Comparison of ENCODE assay signal across 1 cellular context in genomic region chr11:7986768-7987559, GRCh38.
TF ChIP-seq lines count a peak whose summit lies in the region.

EIF3F (plus strand) TSS chr11:7987337; CDS start chr11:7987353, 16 bp downstream.

TF ChIP-seq in GM12878, 131 proteins besides CTCF, POLR2A, EP300 and RAD21 (continued from another document):
- TF ChIP-seq, protein P1, sequence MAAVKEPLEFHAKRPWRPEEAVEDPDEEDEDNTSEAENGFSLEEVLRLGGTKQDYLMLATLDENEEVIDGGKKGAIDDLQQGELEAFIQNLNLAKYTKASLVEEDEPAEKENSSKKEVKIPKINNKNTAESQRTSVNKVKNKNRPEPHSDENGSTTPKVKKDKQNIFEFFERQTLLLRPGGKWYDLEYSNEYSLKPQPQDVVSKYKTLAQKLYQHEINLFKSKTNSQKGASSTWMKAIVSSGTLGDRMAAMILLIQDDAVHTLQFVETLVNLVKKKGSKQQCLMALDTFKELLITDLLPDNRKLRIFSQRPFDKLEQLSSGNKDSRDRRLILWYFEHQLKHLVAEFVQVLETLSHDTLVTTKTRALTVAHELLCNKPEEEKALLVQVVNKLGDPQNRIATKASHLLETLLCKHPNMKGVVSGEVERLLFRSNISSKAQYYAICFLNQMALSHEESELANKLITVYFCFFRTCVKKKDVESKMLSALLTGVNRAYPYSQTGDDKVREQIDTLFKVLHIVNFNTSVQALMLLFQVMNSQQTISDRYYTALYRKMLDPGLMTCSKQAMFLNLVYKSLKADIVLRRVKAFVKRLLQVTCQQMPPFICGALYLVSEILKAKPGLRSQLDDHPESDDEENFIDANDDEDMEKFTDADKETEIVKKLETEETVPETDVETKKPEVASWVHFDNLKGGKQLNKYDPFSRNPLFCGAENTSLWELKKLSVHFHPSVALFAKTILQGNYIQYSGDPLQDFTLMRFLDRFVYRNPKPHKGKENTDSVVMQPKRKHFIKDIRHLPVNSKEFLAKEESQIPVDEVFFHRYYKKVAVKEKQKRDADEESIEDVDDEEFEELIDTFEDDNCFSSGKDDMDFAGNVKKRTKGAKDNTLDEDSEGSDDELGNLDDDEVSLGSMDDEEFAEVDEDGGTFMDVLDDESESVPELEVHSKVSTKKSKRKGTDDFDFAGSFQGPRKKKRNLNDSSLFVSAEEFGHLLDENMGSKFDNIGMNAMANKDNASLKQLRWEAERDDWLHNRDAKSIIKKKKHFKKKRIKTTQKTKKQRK (IDR thresholded peaks at IDR 0.05; ENCODE audit: low read depth, low read length): peak; percentile 60; the same call in 1 of the 2 replicates
- TF ChIP-seq RFX5 (IDR thresholded peaks at IDR 0.05; ENCODE audit: low read depth, low read length) (no peak), PML (IDR thresholded peaks at IDR 0.05; ENCODE audit: low read length) (0 out of 2 replicates have a peak, but pooled peaks have one; percentile 24), SREBF1 (IDR thresholded peaks at IDR 0.05; ENCODE audit: low read length) (no peak), NFYA (IDR thresholded peaks at IDR 0.05; ENCODE audit: borderline replicate concordance, low read depth, low read length) (no peak), LARP7 (IDR thresholded peaks at IDR 0.05) (no peak), SIN3A (IDR thresholded peaks at IDR 0.05; ENCODE audit: low read depth, low read length) (no peak; the same call in 1 of the 2 replicates), POU2F2 (IDR thresholded peaks at IDR 0.05; ENCODE audit: borderline replicate concordance, low read depth, low read length) (peak; percentile 86)
- TF ChIP-seq, protein P2, sequence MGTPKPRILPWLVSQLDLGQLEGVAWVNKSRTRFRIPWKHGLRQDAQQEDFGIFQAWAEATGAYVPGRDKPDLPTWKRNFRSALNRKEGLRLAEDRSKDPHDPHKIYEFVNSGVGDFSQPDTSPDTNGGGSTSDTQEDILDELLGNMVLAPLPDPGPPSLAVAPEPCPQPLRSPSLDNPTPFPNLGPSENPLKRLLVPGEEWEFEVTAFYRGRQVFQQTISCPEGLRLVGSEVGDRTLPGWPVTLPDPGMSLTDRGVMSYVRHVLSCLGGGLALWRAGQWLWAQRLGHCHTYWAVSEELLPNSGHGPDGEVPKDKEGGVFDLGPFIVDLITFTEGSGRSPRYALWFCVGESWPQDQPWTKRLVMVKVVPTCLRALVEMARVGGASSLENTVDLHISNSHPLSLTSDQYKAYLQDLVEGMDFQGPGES (IDR thresholded peaks at IDR 0.05): peak; percentile 76; the same call in 1 of the 2 replicates
TF ChIP-seq in GM12878: peak in this region for 69.
